20 cellular contexts compared by ENCODE assay signal in genomic region chr4:72451349-72451748, GRCh38.
"Had no signal": no experiment of that assay in that cellular context is flagged by ENCODE, and none has a peak within 500 bp of the region (broad histone marks: within the 10 kb centered on the region; RNA-seq: fewer than 3 reads in every experiment).

No MANE protein-coding gene starts in this region.

- ATAC-seq: activated CD8-positive, alpha-beta T cell treated with anti-CD3 and anti-CD28 coated beads, Interleukin-2, amount 10 ng/mL, durations not matched to agents 7 days and 5 days; natural killer cell; stimulated activated effector memory CD8-positive, alpha-beta T cell treated with anti-CD3 and anti-CD28 coated beads, Interleukin-12 subunit alpha, Interleukin-12 subunit beta, amount 100 ng/mL, for 72 hours; WTC11 had no signal

- H3K9me3 ChIP-seq: esophagus muscularis mucosa, neutrophil, prostate gland, SJCRH30, transverse colon had no signal

- H3K36me3 ChIP-seq: esophagus muscularis mucosa, neutrophil, prostate gland, SJCRH30, transverse colon had no signal

- DNase-seq: activated CD4-positive, alpha-beta T cell treated with anti-CD3 and anti-CD28 coated beads for 4 hours; activated CD8-positive, alpha-beta memory T cell treated with anti-CD3 and anti-CD28 coated beads, Interleukin-2, amount 50 U/mL, for 4 hours; activated CD8-positive, alpha-beta T cell treated with anti-CD3 and anti-CD28 coated beads, Interleukin-2, amount 10 ng/mL, durations not matched to agents 7 days and 5 days; activated effector memory CD4-positive, alpha-beta T cell treated with anti-CD3 and anti-CD28 coated beads, Interleukin-2, amount 50 U/mL, for 16 hours; activated T-cell treated with anti-CD3 and anti-CD28 coated beads, Interleukin-2, amount 50 U/mL, for 48 hours; caudate nucleus; cortex of kidney; effector CD4-positive, alpha-beta T cell; hippocampal formation; mesenchymal stem cell; natural killer cell; stimulated activated CD4-positive, alpha-beta T cell treated with anti-CD3 and anti-CD28 coated beads, Interleukin-12 subunit alpha, Interleukin-12 subunit beta, amount 100 ng/mL, for 4 hours; T-helper 2 cell; transverse colon had no signal

- H3K27ac ChIP-seq: neutrophil, prostate gland, SJCRH30 had no signal

- H3K4me3 ChIP-seq: esophagus muscularis mucosa, prostate gland, SJCRH30, transverse colon had no signal

- H3K4me1 ChIP-seq: prostate gland, SJCRH30, transverse colon had no signal

- H3K27me3 ChIP-seq: esophagus muscularis mucosa, neutrophil, SJCRH30, transverse colon had no signal
